ENCODE assay signal across 20 cellular contexts in the genomic region with DNA sequence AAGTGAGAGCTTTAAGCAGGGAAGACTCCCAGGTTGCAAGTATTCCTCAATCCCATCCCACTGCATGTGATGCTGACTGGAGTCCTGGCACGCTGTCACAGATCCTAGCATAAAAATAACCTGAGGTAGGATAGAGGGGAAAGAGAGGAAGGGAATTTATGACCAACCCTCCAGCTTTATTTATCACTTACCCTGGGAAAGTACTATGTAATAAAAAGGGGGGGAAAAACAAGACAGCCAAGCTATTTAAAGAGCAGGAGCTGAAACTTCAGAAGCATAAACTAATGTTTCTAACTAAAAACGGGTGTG.
"Had no signal": no experiment of that assay in that cellular context is flagged by ENCODE, and none has a peak within 500 bp of the region (broad histone marks: within the 10 kb centered on the region; RNA-seq: fewer than 3 reads in every experiment).

No MANE protein-coding gene starts in this region.

- H3K4me1 Mint-ChIP-seq: activated naive CD8-positive, alpha-beta T cell treated with anti-CD3 and anti-CD28 coated beads for 36 hours; T-helper 17 cell had no signal

- H3K9me3 Mint-ChIP-seq: activated naive CD8-positive, alpha-beta T cell treated with anti-CD3 and anti-CD28 coated beads for 36 hours; activated T-cell treated with anti-CD3 and anti-CD28 coated beads, Interleukin-2, amount 50 U/mL, for 24 hours had no signal

- H3K4me3 ChIP-seq: breast epithelium, left lung, spleen, upper lobe of right lung had no signal

- H3K27ac ChIP-seq: breast epithelium, left lung, parathyroid adenoma, spleen, upper lobe of right lung had no signal

- H3K36me3 ChIP-seq: breast epithelium, left lung, spleen, upper lobe of right lung had no signal

- ATAC-seq: activated CD4-positive, CD25-positive, alpha-beta regulatory T cell treated with anti-CD3 and anti-CD28 coated beads, Interleukin-2, amount 50 U/mL, for 24 hours; left lung; stimulated activated naive B cell treated with anti-CD40 and anti-IgM and Interleukin-4, amounts not matched to agents 10 μg/mL and 1 μg/mL and 100 μg/mL, for 72 hours; T-helper 17 cell; upper lobe of right lung had no signal

- FAIRE-seq: islet of Langerhans, TTC549 had no signal

- H3K36me3 Mint-ChIP-seq: activated naive CD8-positive, alpha-beta T cell treated with anti-CD3 and anti-CD28 coated beads for 36 hours; stimulated activated naive B cell treated with anti-CD40 and anti-IgM and Interleukin-4, amounts not matched to agents 10 μg/mL and 1 μg/mL and 100 μg/mL, for 72 hours had no signal

- H3K27me3 Mint-ChIP-seq: activated naive CD8-positive, alpha-beta T cell treated with anti-CD3 and anti-CD28 coated beads for 36 hours; activated T-cell treated with anti-CD3 and anti-CD28 coated beads, Interleukin-2, amount 50 U/mL, for 24 hours; stimulated activated naive B cell treated with anti-CD40 and anti-IgM and Interleukin-4, amounts not matched to agents 10 μg/mL and 1 μg/mL and 100 μg/mL, for 72 hours; T-helper 17 cell had no signal

- H3K4me1 ChIP-seq: breast epithelium, parathyroid adenoma had no signal

- H3K27me3 ChIP-seq: breast epithelium, left lung, spleen, upper lobe of right lung had no signal

- H3K9me3 ChIP-seq: breast epithelium, left lung, spleen, upper lobe of right lung had no signal

- H3K27ac Mint-ChIP-seq: activated naive CD8-positive, alpha-beta T cell treated with anti-CD3 and anti-CD28 coated beads for 36 hours; activated T-cell treated with anti-CD3 and anti-CD28 coated beads, Interleukin-2, amount 50 U/mL, for 24 hours; stimulated activated naive B cell treated with anti-CD40 and anti-IgM and Interleukin-4, amounts not matched to agents 10 μg/mL and 1 μg/mL and 100 μg/mL, for 72 hours; T-helper 17 cell had no signal

- DNase-seq: activated CD4-positive, alpha-beta T cell treated with anti-CD3 and anti-CD28 coated beads, Interleukin-2, amount 50 U/mL, for 4 hours; activated effector memory CD4-positive, alpha-beta T cell treated with anti-CD3 and anti-CD28 coated beads, Interleukin-2, amount 50 U/mL, for 16 hours; activated naive CD8-positive, alpha-beta T cell treated with anti-CD3 and anti-CD28 coated beads for 36 hours; activated T-cell treated with anti-CD3 and anti-CD28 coated beads, Interleukin-2, amount 50 U/mL, for 24 hours; cortex of kidney; erythroblast; left lung; mesendoderm; SHP77 treated with DMSO at 0.1 percent for 48 hours; spleen; stimulated activated CD4-positive, alpha-beta T cell treated with anti-CD3 and anti-CD28 coated beads, Interleukin-1b, Interleukin-23, amount 100 ng/mL, for 48 hours; stimulated activated naive B cell treated with anti-CD40 and anti-IgM and Interleukin-4, amounts not matched to agents 10 μg/mL and 1 μg/mL and 100 μg/mL, for 72 hours; substantia nigra; T-helper 17 cell; upper lobe of right lung had no signal

- H3K4me3 Mint-ChIP-seq: activated naive CD8-positive, alpha-beta T cell treated with anti-CD3 and anti-CD28 coated beads for 36 hours; activated T-cell treated with anti-CD3 and anti-CD28 coated beads, Interleukin-2, amount 50 U/mL, for 24 hours; stimulated activated naive B cell treated with anti-CD40 and anti-IgM and Interleukin-4, amounts not matched to agents 10 μg/mL and 1 μg/mL and 100 μg/mL, for 72 hours; T-helper 17 cell had no signal
